Comparison of ENCODE assay signal across 9 cellular contexts in the genomic region with DNA sequence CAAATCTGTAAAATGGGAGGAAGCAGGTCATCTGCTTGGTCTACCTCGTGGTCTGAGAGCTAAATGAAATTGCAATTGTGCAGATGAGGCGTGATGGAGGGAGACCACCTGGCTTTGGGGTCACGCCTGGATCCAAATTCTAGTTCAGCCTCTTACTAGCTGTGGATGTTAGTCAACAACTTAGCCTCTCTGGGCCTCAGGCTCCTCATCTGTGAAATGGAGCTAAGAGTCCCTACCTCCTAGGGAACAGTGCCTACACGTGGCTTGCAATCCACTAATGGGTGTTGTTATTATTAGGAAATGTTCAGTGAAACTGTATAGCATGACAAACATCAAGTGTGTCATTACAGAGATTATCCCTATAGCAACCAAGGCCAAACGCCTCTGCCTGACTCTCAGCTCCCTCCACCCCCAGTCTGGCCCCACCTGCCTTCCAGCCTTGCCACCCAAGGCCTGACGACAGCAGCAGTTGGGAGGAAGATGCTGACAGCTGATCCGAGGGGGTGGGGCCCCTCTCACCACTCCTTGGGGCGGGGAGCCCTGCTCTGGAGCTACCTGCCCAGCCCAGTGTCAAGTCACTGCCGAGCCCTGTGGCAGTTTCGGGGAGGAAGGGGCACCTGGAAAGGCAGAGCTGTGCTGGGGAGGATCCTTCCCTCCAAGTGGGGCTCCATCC. TPM values are rescaled to one million over a fixed set of nuclear protein-coding genes. Genes with fewer than 3 reads are reported as not detected.
DNase-seq lines count a peak whose midpoint lies in the region; ATAC-seq and TF ChIP-seq lines count a peak whose summit lies in the region.
"Had no signal": no experiment of that assay in that cellular context is flagged by ENCODE, and none has a peak within 500 bp of the region (broad histone marks: within the 10 kb centered on the region; RNA-seq: fewer than 3 reads in every experiment).

No MANE protein-coding gene starts in this region.

- peaks cover 4% of the 10 kb centered on the region for H3K27me3 Mint-ChIP-seq in activated CD4-positive, alpha-beta memory T cell treated with anti-CD3 and anti-CD28 coated beads for 36 hours
- H3K27me3 Mint-ChIP-seq in activated CD4-positive, alpha-beta memory T cell treated with anti-CD3 and anti-CD28 coated beads, Interleukin-2, amount 10 ng/mL, durations not matched to agents 7 days and 5 days: peaks cover 4% of the 10 kb centered on the region

- H3K27me3 ChIP-seq in colonic mucosa: no peaks in the 10 kb centered on the region

- H3K36me3 Mint-ChIP-seq in activated CD4-positive, alpha-beta memory T cell treated with anti-CD3 and anti-CD28 coated beads for 36 hours: no peaks in the 10 kb centered on the region
- H3K36me3 Mint-ChIP-seq in activated CD4-positive, alpha-beta memory T cell treated with anti-CD3 and anti-CD28 coated beads, Interleukin-2, amount 10 ng/mL, durations not matched to agents 7 days and 5 days (ENCODE audit: low read depth): no peaks in the 10 kb centered on the region
- H3K36me3 Mint-ChIP-seq: memory B cell had no signal

- POLR2A ChIA-PET in activated CD4-positive, alpha-beta memory T cell treated with anti-CD3 and anti-CD28 coated beads for 36 hours (lab: Charles Lee): no interaction called here
- POLR2A ChIA-PET in activated CD4-positive, alpha-beta memory T cell treated with anti-CD3 and anti-CD28 coated beads, Interleukin-2, amount 10 ng/mL, durations not matched to agents 7 days and 5 days (lab: Charles Lee): interaction anchor here (0.7 to 0.8 kb wide), 2 partner anchors 13 to 63 kb away, joined by 3 read pairs; partner anchors contain the start of gene KDM2A

- CTCF ChIA-PET in activated CD4-positive, alpha-beta memory T cell treated with anti-CD3 and anti-CD28 coated beads for 36 hours (lab: Charles Lee): interaction anchor here (1.1 to 7.6 kb wide), 4 partner anchors 8 to 112 kb away, joined by 3 to 81 read pairs (median 5); no protein-coding TSS in a partner anchor
- CTCF ChIA-PET in activated CD4-positive, alpha-beta memory T cell treated with anti-CD3 and anti-CD28 coated beads, Interleukin-2, amount 10 ng/mL, durations not matched to agents 7 days and 5 days (lab: Charles Lee): interaction anchor here (1.2 kb wide), 1 partner anchor 17 kb away, joined by 8 read pairs; no protein-coding TSS in a partner anchor

- H3K4me3 ChIP-seq in colonic mucosa: no peak overlapping the region

- peak overlapping the region; percentile 18 for H3K27ac ChIP-seq in colonic mucosa

- peak; percentile 54 for DNase-seq in activated CD4-positive, alpha-beta memory T cell treated with anti-CD3 and anti-CD28 coated beads for 36 hours
- no peak for DNase-seq in activated CD4-positive, alpha-beta memory T cell treated with anti-CD3 and anti-CD28 coated beads, Interleukin-2, amount 10 ng/mL, durations not matched to agents 7 days and 5 days
- peak; percentile 87 for DNase-seq in NCI-H748 (lab: John Stamatoyannopoulos, UW; ENCODE audit: unreplicated experiment)
- DNase-seq in colonic mucosa: peak; percentile 85
- peak; percentile 43 for DNase-seq in myocyte (ENCODE audit: low read depth)
- DNase-seq in germinal center (ENCODE audit: low spot score): no peak

- H3K9me3 Mint-ChIP-seq in activated CD4-positive, alpha-beta memory T cell treated with anti-CD3 and anti-CD28 coated beads for 36 hours: no peaks in the 10 kb centered on the region
- no peaks in the 10 kb centered on the region for H3K9me3 Mint-ChIP-seq in activated CD4-positive, alpha-beta memory T cell treated with anti-CD3 and anti-CD28 coated beads, Interleukin-2, amount 10 ng/mL, durations not matched to agents 7 days and 5 days
- H3K9me3 Mint-ChIP-seq: memory B cell had no signal

- no peaks in the 10 kb centered on the region for H3K9me3 ChIP-seq in colonic mucosa

- H3K27ac Mint-ChIP-seq in activated CD4-positive, alpha-beta memory T cell treated with anti-CD3 and anti-CD28 coated beads for 36 hours: no peak overlapping the region
- no peak overlapping the region for H3K27ac Mint-ChIP-seq in activated CD4-positive, alpha-beta memory T cell treated with anti-CD3 and anti-CD28 coated beads, Interleukin-2, amount 10 ng/mL, durations not matched to agents 7 days and 5 days
- H3K27ac Mint-ChIP-seq: memory B cell had no signal

- intact Hi-C loops in activated CD4-positive, alpha-beta memory T cell treated with anti-CD3 and anti-CD28 coated beads for 36 hours (cut with micrococcal nuclease): loop anchor here (1.0 kb wide), 1 partner anchor 16 kb away; no protein-coding TSS in a partner anchor
- intact Hi-C loops in colonic mucosa (cut with DNase I): no loop called here

- no peak for TF ChIP-seq CTCF in colonic mucosa (IDR thresholded peaks at IDR 0.05)

- no peaks in the 10 kb centered on the region for H3K36me3 ChIP-seq in colonic mucosa

- no peak for ATAC-seq in GM19463 (IDR thresholded peaks at IDR 0.05; ENCODE audit: unreplicated experiment)
- ATAC-seq in GM19328 (IDR thresholded peaks at IDR 0.05; ENCODE audit: unreplicated experiment): no peak

- peak overlapping the region in 1 of 2 donors; percentile 38 for H3K9ac ChIP-seq in colonic mucosa (ENCODE audit: low read depth in 2 of 2, low read length in 2 of 2)

- H3K4me1 Mint-ChIP-seq in activated CD4-positive, alpha-beta memory T cell treated with anti-CD3 and anti-CD28 coated beads for 36 hours (ENCODE audit: low read depth): peaks cover 21% of the 10 kb centered on the region
- H3K4me1 Mint-ChIP-seq in activated CD4-positive, alpha-beta memory T cell treated with anti-CD3 and anti-CD28 coated beads, Interleukin-2, amount 10 ng/mL, durations not matched to agents 7 days and 5 days: peaks cover 12% of the 10 kb centered on the region

- peaks cover 6% of the 10 kb centered on the region for H3K4me1 ChIP-seq in colonic mucosa

- H3K4me3 Mint-ChIP-seq in activated CD4-positive, alpha-beta memory T cell treated with anti-CD3 and anti-CD28 coated beads for 36 hours: no peak overlapping the region
- H3K4me3 Mint-ChIP-seq in activated CD4-positive, alpha-beta memory T cell treated with anti-CD3 and anti-CD28 coated beads, Interleukin-2, amount 10 ng/mL, durations not matched to agents 7 days and 5 days: no peak overlapping the region

RNA-seq across cellular contexts. Expression of gene RHOD, which starts 1.7 kb away (rescaled TPM):
- total RNA-seq in activated CD4-positive, alpha-beta memory T cell treated with anti-CD3 and anti-CD28 coated beads for 36 hours: under 1 TPM; 0.57 to 0.87 TPM
- under 1 TPM; 0.20 to 0.33 TPM for total RNA-seq in activated CD4-positive, alpha-beta memory T cell treated with anti-CD3 and anti-CD28 coated beads, Interleukin-2, amount 10 ng/mL, durations not matched to agents 7 days and 5 days
- total RNA-seq in colonic mucosa (10 to 100 TPM in 1 of 2 donors, 1 to 10 TPM in 1; 8.5 to 11.2 TPM), myocyte (0.32 and 0.88 TPM in 2 replicates)
- 4.0 TPM for polyA plus RNA-seq in myocyte (2012)

RNA-seq across cellular contexts. Expression of gene SYT12, which starts 32.1 kb away (rescaled TPM):
- total RNA-seq in activated CD4-positive, alpha-beta memory T cell treated with anti-CD3 and anti-CD28 coated beads for 36 hours: not detected
- not detected for total RNA-seq in activated CD4-positive, alpha-beta memory T cell treated with anti-CD3 and anti-CD28 coated beads, Interleukin-2, amount 10 ng/mL, durations not matched to agents 7 days and 5 days
- total RNA-seq in colonic mucosa (1 to 10 TPM in 1 of 2 donors, under 1 TPM in 1; 0.29 to 3.4 TPM), myocyte (not detected in 2 replicates)
- polyA plus RNA-seq in myocyte (2012): 6.9 TPM

Comparison
In these comparisons a context has a peak if more than half of its experiments do, and no peak if none do; other contexts are left out.
1. DNase-seq: peak in activated CD4-positive, alpha-beta memory T cell treated with anti-CD3 and anti-CD28 coated beads for 36 hours (single experiment), NCI-H748 (single experiment), colonic mucosa (single experiment) and myocyte (single experiment); none in activated CD4-positive, alpha-beta memory T cell treated with anti-CD3 and anti-CD28 coated beads, Interleukin-2, amount 10 ng/mL, durations not matched to agents 7 days and 5 days (single experiment) and germinal center (single experiment).